26 cellular contexts compared by ENCODE assay signal in genomic region chr9:37474438-37474837, GRCh38.
"Had no signal": no experiment of that assay in that cellular context is flagged by ENCODE, and none has a peak within 500 bp of the region (broad histone marks: within the 10 kb centered on the region; RNA-seq: fewer than 3 reads in every experiment).

No MANE protein-coding gene starts in this region.

- H3K27ac Mint-ChIP-seq: dendritic cell treated with granulocyte-macrophage colony-stimulating factor and Interleukin-4, amounts not matched to agents 40 ng/mL and 50 ng/mL, for 4 days; effector memory CD8-positive, alpha-beta T cell; mesothelial cell of epicardium had no signal

- H3K9me3 Mint-ChIP-seq: effector memory CD8-positive, alpha-beta T cell had no signal

- H3K4me1 ChIP-seq: colonic mucosa, gastrocnemius medialis, left lung had no signal

- H3K4me3 ChIP-seq: colonic mucosa, esophagus squamous epithelium, gastrocnemius medialis, heart right ventricle, left lung, lower lobe of right lung, mucosa of descending colon had no signal

- ATAC-seq: effector memory CD8-positive, alpha-beta T cell; esophagus mucosa; gastrocnemius medialis; heart right ventricle; left cardiac atrium; left lung; left ventricle myocardium superior; lower lobe of right lung; mucosa of descending colon had no signal

- DNase-seq: colonic mucosa; cortex of kidney; effector CD8-positive, alpha-beta T cell; effector memory CD8-positive, alpha-beta T cell; erythroblast; esophagus squamous epithelium; foreskin fibroblast; foreskin melanocyte; gastrocnemius medialis; glutamatergic neuron; head of caudate nucleus; heart right ventricle; hippocampal formation; left cardiac atrium; left lung; left ventricle myocardium superior; lower lobe of right lung; mesenchymal stem cell; mucosa of descending colon had no signal

- H3K4me3 Mint-ChIP-seq: dendritic cell treated with granulocyte-macrophage colony-stimulating factor and Interleukin-4, amounts not matched to agents 40 ng/mL and 50 ng/mL, for 4 days; effector memory CD8-positive, alpha-beta T cell; mesothelial cell of epicardium had no signal

- FAIRE-seq: endothelial cell of umbilical vein, islet of Langerhans, keratinocyte had no signal

- H3K36me3 ChIP-seq: colonic mucosa, esophagus squamous epithelium, gastrocnemius medialis, heart right ventricle, left lung, lower lobe of right lung had no signal

- H3K27me3 ChIP-seq: colonic mucosa, gastrocnemius medialis had no signal

- H3K9me3 ChIP-seq: colonic mucosa had no signal

- H3K27ac ChIP-seq: colonic mucosa, epithelial cell of prostate, esophagus squamous epithelium, gastrocnemius medialis, heart right ventricle, left lung, lower lobe of right lung had no signal
